ENCODE assay signal across 8 cellular contexts in the genomic region with DNA sequence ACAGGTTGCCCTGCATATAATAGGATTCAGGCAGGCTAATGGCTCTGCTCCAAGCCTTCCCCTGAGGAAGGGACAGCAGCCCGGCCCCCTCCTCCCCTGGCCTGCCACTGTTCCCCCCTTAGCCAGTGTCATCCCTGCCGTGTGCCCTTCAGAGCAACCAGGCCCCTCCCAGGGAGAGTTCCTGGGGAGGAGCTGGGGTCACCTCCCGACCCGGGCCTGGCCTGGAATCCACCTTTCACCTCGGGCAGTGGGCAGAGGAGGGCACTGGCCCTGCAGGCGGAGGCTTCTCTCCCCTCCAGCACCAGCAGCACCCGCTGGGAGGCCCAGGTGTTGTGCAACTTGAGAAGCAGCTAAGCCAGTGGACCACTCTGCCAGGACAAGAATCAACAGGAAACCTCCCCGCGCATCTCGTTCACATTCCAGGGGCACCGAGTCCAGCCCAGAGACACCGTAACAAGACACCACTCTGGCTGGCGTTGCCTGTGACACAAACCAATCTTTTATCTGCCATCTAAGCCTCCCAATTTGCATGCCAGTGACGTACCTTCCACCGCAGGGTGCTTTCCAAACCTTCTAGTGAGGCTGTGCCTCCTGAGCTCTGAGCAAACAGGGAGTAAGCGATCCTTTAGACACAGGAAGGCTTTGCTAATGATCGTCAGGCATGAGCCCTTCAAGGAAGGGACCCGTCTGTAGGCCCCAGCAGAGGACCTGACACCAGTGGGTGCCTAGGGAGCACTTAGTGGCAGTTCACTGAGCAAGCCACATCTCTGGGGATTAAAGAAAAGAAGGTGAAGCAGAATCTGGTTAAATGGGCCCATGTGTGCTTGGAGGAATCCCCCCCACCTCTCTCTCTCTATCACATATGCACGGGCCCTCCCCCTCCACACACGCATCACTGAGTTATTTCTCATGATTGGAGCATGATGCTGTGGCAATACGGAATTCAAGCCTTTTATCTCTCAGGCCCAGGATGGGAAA.
DNase-seq lines count a peak whose midpoint lies in the region; ATAC-seq and TF ChIP-seq lines count a peak whose summit lies in the region.

No MANE protein-coding gene starts in this region.

- peak overlapping the region; percentile 62 to 97 (median 95) for H3K27ac Mint-ChIP-seq in IgD-negative memory B cell
- H3K27ac Mint-ChIP-seq in chondrocyte (ENCODE audit: unreplicated experiment): peak overlapping the region; percentile 90
- H3K27ac Mint-ChIP-seq in nephron: peak overlapping the region; percentile 63 to 79 (median 78)

- DNase-seq in EL (peak; percentile 44), SK-N-DZ (ENCODE audit: low spot score) (peak; percentile 77), chondrocyte (ENCODE audit: low spot score) (no peak), uterus (peak in 1 of 2 donors; percentile 40), cerebellum (ENCODE audit: low spot score) (no peak)

- no peak overlapping the region for H3K4me3 ChIP-seq in uterus

- ATAC-seq in GM21619 (IDR thresholded peaks at IDR 0.05; ENCODE audit: unreplicated experiment): peak; percentile 85

- H3K36me3 Mint-ChIP-seq in IgD-negative memory B cell: no peaks in the 10 kb centered on the region
- peaks cover 3% of the 10 kb centered on the region for H3K36me3 Mint-ChIP-seq in chondrocyte (ENCODE audit: low read depth)
- H3K36me3 Mint-ChIP-seq in nephron (ENCODE audit: low read depth): peaks cover 3% of the 10 kb centered on the region

- intact Hi-C loops in uterus (cut with DNase I; ENCODE audit: low total_unique reads): no loop called here

- H3K4me1 ChIP-seq in uterus: peaks cover 7 to 14% of the 10 kb centered on the region in 2 donors

- TF ChIP-seq CTCF in chondrocyte (IDR thresholded peaks at IDR 0.05) (no peak), nephron (IDR thresholded peaks at IDR 0.05; ENCODE audit: unreplicated experiment in 3 of 3) (no peak), uterus (IDR thresholded peaks at IDR 0.05) (no peak)

- H3K36me3 ChIP-seq in uterus: no peaks in the 10 kb centered on the region

- no peak for TF ChIP-seq POLR2A in uterus (IDR thresholded peaks at IDR 0.05)

- no peaks in the 10 kb centered on the region for H3K27me3 ChIP-seq in uterus

- H3K27ac ChIP-seq in uterus: peak overlapping the region; percentile 59 to 76

- peak overlapping the region; percentile 5 to 84 (median 74) for H3K4me3 Mint-ChIP-seq in IgD-negative memory B cell
- no peak overlapping the region for H3K4me3 Mint-ChIP-seq in chondrocyte (ENCODE audit: unreplicated experiment)
- H3K4me3 Mint-ChIP-seq in nephron: peak overlapping the region in 2 of 3 experiments; percentile 3 to 27

- no peaks in the 10 kb centered on the region for H3K9me3 ChIP-seq in uterus

- peaks cover 48% of the 10 kb centered on the region for H3K27me3 Mint-ChIP-seq in IgD-negative memory B cell
- H3K27me3 Mint-ChIP-seq in chondrocyte (ENCODE audit: low read depth): peaks cover 2% of the 10 kb centered on the region
- peaks cover 23% of the 10 kb centered on the region for H3K27me3 Mint-ChIP-seq in nephron (ENCODE audit: low read depth)

- H3K9me3 Mint-ChIP-seq in IgD-negative memory B cell (peaks cover 2 to 5% (median 3%) of the 10 kb centered on the region in 3 donors), chondrocyte (ENCODE audit: low read depth) (peaks cover 4% of the 10 kb centered on the region), nephron (peaks cover 6% of the 10 kb centered on the region)

- H3K4me1 Mint-ChIP-seq in IgD-negative memory B cell: peaks cover 27 to 46% (median 32%) of the 10 kb centered on the region in 3 donors
- H3K4me1 Mint-ChIP-seq in chondrocyte (ENCODE audit: low read depth): peaks cover 44% of the 10 kb centered on the region
- H3K4me1 Mint-ChIP-seq in nephron: peaks cover 65% of the 10 kb centered on the region

Comparison
In these comparisons a context has a peak if more than half of its experiments do, and no peak if none do; other contexts are left out.
1. DNase-seq: peak in EL (single experiment) and SK-N-DZ (single experiment); none in chondrocyte (single experiment) and cerebellum (single experiment).
2. Peak in every context shown above with its lines, with median percentiles within 50 percentile points of each other: H3K27ac Mint-ChIP-seq.